In genomic region chr11:69215784-69216415, GRCh38 we compare ENCODE assay signal across 15 cellular contexts.
A peak's percentile ranks its signal among the peaks of the same experiment; 100 is the strongest.
DNase-seq lines count a peak whose midpoint lies in the region; ATAC-seq, FAIRE-seq and TF ChIP-seq lines count a peak whose summit lies in the region.
"Had no signal": no experiment of that assay in that cellular context is flagged by ENCODE, and none has a peak within 500 bp of the region (broad histone marks: within the 10 kb centered on the region; RNA-seq: fewer than 3 reads in every experiment).

No MANE protein-coding gene starts in this region.

- in situ Hi-C loops in IMR-90 (cut with MboI; ENCODE audit: low sequenced_read_pairs) (no loop called here), HepG2 (cut with HindIII; ENCODE audit: extremely low pct_ligation_motif_present, low pct_unique_long_range_greater_than_20kb) (loop anchor here (10.0 kb wide), 1 partner anchor 59 kb away; no protein-coding TSS in a partner anchor)

- peak overlapping the region; percentile 88 for H3K4ac ChIP-seq in IMR-90 (ENCODE audit: low read depth, low read length)

- no peak for TF ChIP-seq EP300 in HepG2 (IDR thresholded peaks at IDR 0.05; ENCODE audit: low read depth in 2 of 2, low read length in 2 of 2)
- no peak for TF ChIP-seq EP300 in HepG2 (CRISPR knock-in tag; IDR thresholded peaks at IDR 0.05; ENCODE audit: borderline replicate concordance)

- H2BK20ac ChIP-seq in IMR-90 (ENCODE audit: low read depth, low read length): peak overlapping the region; percentile 81

- POLR2A ChIA-PET in IMR-90 (lab: Charles Lee; ENCODE audit: unreplicated experiment): no interaction called here
- POLR2A ChIA-PET in HepG2 (lab: Yijun Ruan, JAX): no interaction called here

- FAIRE-seq in HepG2 (lab: Jason Lieb, UNC): no peak

- peak overlapping the region; percentile 85 for H2AFZ ChIP-seq in IMR-90 (replicated peaks; ENCODE audit: low read length, poor library complexity)
- no peak overlapping the region for H2AFZ ChIP-seq in HepG2 (ENCODE audit: low read length)
- H2AFZ ChIP-seq: hepatocyte had no signal

- no peak overlapping the region for H3K18ac ChIP-seq in IMR-90 (ENCODE audit: low read depth, low read length)

- H3K56ac ChIP-seq in IMR-90 (ENCODE audit: extremely low read depth, insufficient read depth, low read length): 0 out of 2 replicates have a peak overlapping the region, but pooled peaks have one; percentile 18

- H4K91ac ChIP-seq in IMR-90 (ENCODE audit: insufficient read depth, low read depth, low read length): peak overlapping the region; percentile 67

- H3K27ac ChIP-seq in IMR-90 (ENCODE audit: insufficient read depth, low read length) (peak overlapping the region; percentile 26), HepG2 (ENCODE audit: extremely low read length, insufficient read depth, low read length) (no peak overlapping the region), substantia nigra (ENCODE audit: low read depth, low read length, poor library complexity, severe bottlenecking) (no peak overlapping the region)
- H3K27ac ChIP-seq: hepatocyte had no signal

- H3K4me2 ChIP-seq in IMR-90 (ENCODE audit: low read depth, low read length): peak overlapping the region; percentile 36
- H3K4me2 ChIP-seq in HepG2 (ENCODE audit: low read depth, low read length): no peak overlapping the region
- H3K4me2 ChIP-seq: hepatocyte had no signal

- TF ChIP-seq POLR2A in IMR-90 (IDR thresholded peaks at IDR 0.05; ENCODE audit: low read depth, low read length) (no peak), HepG2 (IDR thresholded peaks at IDR 0.05; ENCODE audit: insufficient read depth in 1 of 2, low read depth in 2 of 2, low read length in 2 of 2) (no peak)

- peak overlapping the region; percentile 57; the same call in 1 of the 2 replicates for H3K14ac ChIP-seq in IMR-90 (replicated peaks; ENCODE audit: low read depth, low read length)

- peak; percentile 48 for DNase-seq in AG10803 (ENCODE audit: low read depth)
- peak; percentile 71 for DNase-seq in IMR-90
- DNase-seq in ecto neural progenitor cell (ENCODE audit: low spot score): peak; percentile 21
- DNase-seq in myocyte (ENCODE audit: low read depth): peak; percentile 38
- DNase-seq in HepG2 (ENCODE audit: low spot score): no peak
- no peak for DNase-seq in NCI-H526 (lab: John Stamatoyannopoulos, UW)
- DNase-seq in substantia nigra (lab: John Stamatoyannopoulos, UW): no peak
- DNase-seq in NCI-H510A (lab: John Stamatoyannopoulos, UW): no peak
- DNase-seq: activated CD4-positive, alpha-beta T cell treated with anti-CD3 and anti-CD28 coated beads, Interleukin-2, amount 50 U/mL, for 48 hours; BE2C; GDM1; NCI-H1694; right cardiac atrium had no signal

- H3K79me2 ChIP-seq in HepG2 (ENCODE audit: insufficient read depth, low read length): no peaks in the 10 kb centered on the region
- H3K79me2 ChIP-seq: hepatocyte had no signal

- H3K36me3 ChIP-seq in IMR-90 (ENCODE audit: control insufficient read depth, insufficient read depth, low read length) (no peaks in the 10 kb centered on the region), HepG2 (replicated peaks in 1 of 2; ENCODE audit: control insufficient read depth in 1 of 2, insufficient read depth in 2 of 2, low read length in 2 of 2) (no peaks in the 10 kb centered on the region)
- H3K36me3 ChIP-seq: BE2C had no signal

- H3K9me1 ChIP-seq in IMR-90 (ENCODE audit: insufficient read depth, low read length): peaks cover 10% of the 10 kb centered on the region; the same call in 1 of the 2 replicates

- 0 out of 2 replicates have a peak, but pooled peaks cover 5% of the 10 kb centered on the region for H4K20me1 ChIP-seq in IMR-90 (ENCODE audit: insufficient read depth, low read length)
- no peaks in the 10 kb centered on the region for H4K20me1 ChIP-seq in HepG2 (ENCODE audit: insufficient read depth, low read length)

- ATAC-seq in IMR-90 (ENCODE audit: low read depth) (peak; percentile 91), HepG2 (no peak)
- ATAC-seq: activated naive CD4-positive, alpha-beta T cell treated with anti-CD3 and anti-CD28 coated beads, Interleukin-2, amount 50 U/mL, for 72 hours; right cardiac atrium had no signal

- no TSS peak for BruUV-seq in IMR-90 (replicated peaks; lab: Mats Ljungman, UMichigan)
- no TSS peak for BruUV-seq in HepG2 (replicated peaks; lab: Mats Ljungman, UMichigan)

- CTCF ChIA-PET in IMR-90 (lab: Yijun Ruan, JAX) (no interaction called here), HepG2 (lab: Yijun Ruan, JAX; ENCODE audit: low intra/inter-chr PET ratio, low total read pairs) (no interaction called here)

- H2BK120ac ChIP-seq in IMR-90 (ENCODE audit: low read depth, low read length): peak overlapping the region; percentile 84

- no peak overlapping the region for H3K4me3 ChIP-seq in AG10803 (ENCODE audit: low read length)
- no peak overlapping the region for H3K4me3 ChIP-seq in IMR-90 (ENCODE audit: insufficient read depth, low read depth, low read length)
- H3K4me3 ChIP-seq in HepG2 (replicated peaks in 1 of 3; ENCODE audit: insufficient read depth in 1 of 3, low read depth in 2 of 3, low read length in 3 of 3): no peak overlapping the region
- H3K4me3 ChIP-seq: hepatocyte had no signal

- intact Hi-C loops in IMR-90 (cut with micrococcal nuclease) (loop anchor here (2.0 kb wide), 1 partner anchor 427 kb away; no protein-coding TSS in a partner anchor), HepG2 (cut with micrococcal nuclease; ENCODE audit: unreplicated experiment) (no loop called here)

- H3K9ac ChIP-seq in IMR-90 (ENCODE audit: low read depth, low read length): no peak overlapping the region
- no peak overlapping the region for H3K9ac ChIP-seq in HepG2 (ENCODE audit: insufficient read depth, low read depth, low read length)

- H4K5ac ChIP-seq in IMR-90 (ENCODE audit: low read depth, low read length): no peak overlapping the region

- no peaks in the 10 kb centered on the region for H3K79me1 ChIP-seq in IMR-90 (ENCODE audit: low read depth in 1 of 2, low read length in 2 of 2)

- dilution Hi-C loops in IMR-90 (cut with HindIII; ENCODE audit: low sequenced_read_pairs, unreplicated experiment): no loop called here

- WGBS in IMR-90 (ENCODE audit: extremely low coverage in 2 of 2, insufficient read length in 1 of 2), 2 experiments: 4% methylated on average over 4 of the region's 6 CpGs; no CpG with 5 or more reads in 1 of the 2 experiments
- WGBS in HepG2 (ENCODE audit: low lambda C conversion rate): 0% methylated on average over 6 of the region's 6 CpGs

- H2BK15ac ChIP-seq in IMR-90 (ENCODE audit: low read depth, low read length): peak overlapping the region; percentile 16; the same call in 2 of the 3 replicates

- peak overlapping the region in 1 of 2 experiments; percentile 70; a peak in 2 of 4 replicates for H4K8ac ChIP-seq in IMR-90 (ENCODE audit: low read depth in 2 of 2, low read length in 2 of 2)

- peak overlapping the region; percentile 65 for H2AK9ac ChIP-seq in IMR-90 (replicated peaks; ENCODE audit: low read depth, low read length, poor library complexity)

- peak overlapping the region; percentile 74; the same call in 1 of the 2 replicates for H3K23ac ChIP-seq in IMR-90 (ENCODE audit: low read depth, low read length)

- H2AK5ac ChIP-seq in IMR-90 (ENCODE audit: low read depth, low read length): peak overlapping the region; percentile 85

- peak overlapping the region; percentile 75 for H2BK5ac ChIP-seq in IMR-90 (ENCODE audit: low read depth, low read length, poor library complexity, severe bottlenecking)

- TF ChIP-seq CTCF in AG10803 (conservative IDR thresholded peaks at IDR 0.05; ENCODE audit: low read length) (no peak), IMR-90 (conservative IDR thresholded peaks at IDR 0.05; ENCODE audit: low read depth, low read length) (no peak), HepG2 (CRISPR knock-in tag; IDR thresholded peaks at IDR 0.05) (no peak)

- TF ChIP-seq RAD21 in IMR-90 (IDR thresholded peaks at IDR 0.05; ENCODE audit: low read length): no peak; the same call in 1 of the 2 replicates
- no peak for TF ChIP-seq RAD21 in HepG2 (CRISPR knock-in tag; IDR thresholded peaks at IDR 0.05)

- peaks cover 9% of the 10 kb centered on the region; the same call in 1 of the 2 replicates for H3K27me3 ChIP-seq in IMR-90 (ENCODE audit: control insufficient read depth, insufficient read depth, low read length)
- H3K27me3 ChIP-seq in HepG2 (ENCODE audit: control insufficient read depth in 1 of 2, insufficient read depth in 2 of 2, low read length in 2 of 2): peaks cover 3 to 29% of the 10 kb centered on the region in 2 experiments
- H3K27me3 ChIP-seq: BE2C, hepatocyte had no signal

- H3K9me3 ChIP-seq in IMR-90 (ENCODE audit: control insufficient read depth, insufficient read depth, low read length) (no peaks in the 10 kb centered on the region), HepG2 (ENCODE audit: low read length) (no peaks in the 10 kb centered on the region)
- H3K9me3 ChIP-seq: BE2C had no signal

- H3K4me1 ChIP-seq in IMR-90 (ENCODE audit: control insufficient read depth, insufficient read depth, low read length) (peaks cover 15% of the 10 kb centered on the region), HepG2 (ENCODE audit: insufficient read depth, low read length) (peaks cover 6% of the 10 kb centered on the region; the same call in 1 of the 2 replicates)

TF ChIP-seq in IMR-90, 13 proteins besides CTCF, POLR2A, EP300 and RAD21:
- TF ChIP-seq CEBPB (IDR thresholded peaks at IDR 0.05; ENCODE audit: low read depth, low read length): no peak; the same call in 1 of the 2 replicates
- peak; percentile 59; the same call in 1 of the 2 replicates for TF ChIP-seq MXI1 (IDR thresholded peaks at IDR 0.05; ENCODE audit: borderline replicate concordance, low read depth, low read length)
- TF ChIP-seq FOS (IDR thresholded peaks at IDR 0.05; ENCODE audit: low read depth, low read length): no peak
- no peak for TF ChIP-seq CHD1 (IDR thresholded peaks at IDR 0.05; ENCODE audit: low read depth, low read length)
- peak; percentile 43; the same call in 1 of the 2 replicates for TF ChIP-seq BHLHE40 (IDR thresholded peaks at IDR 0.05; ENCODE audit: low read depth, low read length)
- no peak for TF ChIP-seq RFX5 (IDR thresholded peaks at IDR 0.05; ENCODE audit: low read depth, low read length)
- no peak for TF ChIP-seq RCOR1 (IDR thresholded peaks at IDR 0.05; ENCODE audit: insufficient replicate concordance, low read length)
- TF ChIP-seq MAFK (IDR thresholded peaks at IDR 0.05; ENCODE audit: low read depth, low read length): no peak

TF ChIP-seq in HepG2, 621 proteins besides CTCF, POLR2A, EP300 and RAD21 (continues in another document):
- no peak for TF ChIP-seq GPN1 (CRISPR knock-in tag; IDR thresholded peaks at IDR 0.05; ENCODE audit: borderline replicate concordance)

Comparison
In these comparisons a context has a peak if more than half of its experiments do, and no peak if none do; other contexts are left out.
1. DNase-seq: peak in AG10803 (single experiment), IMR-90 (single experiment), ecto neural progenitor cell (single experiment) and myocyte (single experiment); none in HepG2 (single experiment), NCI-H526 (0 of 2), substantia nigra (0 of 49) and NCI-H510A (single experiment).